Comparison of ENCODE assay signal across 8 cellular contexts in genomic region chr16:72664122-72664479, GRCh38.
DNase-seq lines count a peak whose midpoint lies in the region; ATAC-seq and TF ChIP-seq lines count a peak whose summit lies in the region.

No MANE protein-coding gene starts in this region.

- H3K4me3 Mint-ChIP-seq in Caco-2 (ENCODE audit: unreplicated experiment): peak overlapping the region; percentile 89
- peak overlapping the region; percentile 99 for H3K4me3 Mint-ChIP-seq in osteocyte (ENCODE audit: unreplicated experiment)

- H3K36me3 Mint-ChIP-seq in Caco-2 (ENCODE audit: insufficient read depth, unreplicated experiment) (no peaks in the 10 kb centered on the region), osteocyte (ENCODE audit: unreplicated experiment) (no peaks in the 10 kb centered on the region)

- no peaks in the 10 kb centered on the region for H3K9me3 ChIP-seq in Caco-2
- no peaks in the 10 kb centered on the region for H3K9me3 ChIP-seq in OCI-LY7 (ENCODE audit: low read length)
- H3K9me3 ChIP-seq in endocrine pancreas (ENCODE audit: control insufficient read depth, low read length): no peaks in the 10 kb centered on the region

- TF ChIP-seq CTCF in Caco-2 (IDR thresholded peaks at IDR 0.05; ENCODE audit: insufficient read depth in 1 of 2, low read depth in 1 of 2, low read length in 1 of 2, severe bottlenecking in 1 of 2, unreplicated experiment in 1 of 2) (no peak), OCI-LY7 (conservative IDR thresholded peaks at IDR 0.05; ENCODE audit: low read length) (no peak), osteocyte (IDR thresholded peaks at IDR 0.05) (no peak)

- H3K27ac Mint-ChIP-seq in Caco-2 (ENCODE audit: unreplicated experiment): peak overlapping the region; percentile 96
- peak overlapping the region; percentile 98 for H3K27ac Mint-ChIP-seq in osteocyte (ENCODE audit: unreplicated experiment)

- H3K4me3 ChIP-seq in Caco-2 (ENCODE audit: low read depth, low read length) (peak overlapping the region; percentile 88), OCI-LY7 (ENCODE audit: low read depth, low read length, poor library complexity, severe bottlenecking) (peak overlapping the region; percentile 94), endocrine pancreas (ENCODE audit: control insufficient read depth, insufficient read depth, low read length) (peak overlapping the region; percentile 62)

- H2AFZ ChIP-seq in OCI-LY7 (ENCODE audit: low read length): peak overlapping the region; percentile 94

- peak overlapping the region; percentile 96 for H3K4me2 ChIP-seq in OCI-LY7 (ENCODE audit: low read length)

- H3K79me2 ChIP-seq in OCI-LY7 (ENCODE audit: insufficient read depth, low read depth, low read length): peaks cover 66% of the 10 kb centered on the region

- POLR2A ChIA-PET in Caco-2 (lab: Charles Lee) (no interaction called here), OCI-LY7 (lab: Charles Lee) (interaction anchor here (0.6 to 2.2 kb wide), 8 partner anchors 9 to 1863 kb away, joined by 3 to 15 read pairs (median 7); partner anchors contain the start of gene VAC14)

- H3K9ac ChIP-seq in endocrine pancreas (ENCODE audit: control insufficient read depth, insufficient read depth, low read length): no peak overlapping the region

- DNase-seq in Caco-2: peak in 1 of 2 experiments; percentile 5
- DNase-seq in OCI-LY7 (ENCODE audit: low spot score): no peak
- DNase-seq in osteocyte (ENCODE audit: extremely low spot score, unreplicated experiment): no peak
- no peak for DNase-seq in SHP77 (lab: John Stamatoyannopoulos, UW)
- no peak for DNase-seq in NCI-H1417 treated with DMSO at 0.1 percent for 48 hours (lab: John Stamatoyannopoulos, UW)
- no peak for DNase-seq in GDM1 (lab: John Stamatoyannopoulos, UW)

- H3K4me1 Mint-ChIP-seq in Caco-2 (ENCODE audit: low read depth, unreplicated experiment) (no peaks in the 10 kb centered on the region), osteocyte (ENCODE audit: unreplicated experiment) (peaks cover 7% of the 10 kb centered on the region)

- no peaks in the 10 kb centered on the region for H3K9me3 Mint-ChIP-seq in Caco-2 (ENCODE audit: unreplicated experiment)
- peaks cover 10% of the 10 kb centered on the region for H3K9me3 Mint-ChIP-seq in osteocyte (ENCODE audit: unreplicated experiment)

- H3K27me3 ChIP-seq in Caco-2 (replicated peaks; ENCODE audit: control insufficient read depth, insufficient read depth, low read length) (no peaks in the 10 kb centered on the region), endocrine pancreas (ENCODE audit: control insufficient read depth, insufficient read depth, low read length) (no peaks in the 10 kb centered on the region)

- CTCF ChIA-PET in Caco-2 (lab: Charles Lee) (interaction anchor here (1.4 kb wide), 1 partner anchor 168 kb away, joined by 5 read pairs; no protein-coding TSS in a partner anchor), OCI-LY7 (lab: Charles Lee; ENCODE audit: unreplicated experiment) (interaction anchor here (1.4 kb wide), 1 partner anchor 15 kb away, joined by 3 read pairs; no protein-coding TSS in a partner anchor)

- no peak for ATAC-seq in GM21723 (IDR thresholded peaks at IDR 0.05; ENCODE audit: unreplicated experiment)

- no peaks in the 10 kb centered on the region for H3K4me1 ChIP-seq in Caco-2
- H3K4me1 ChIP-seq in OCI-LY7 (ENCODE audit: insufficient read depth, low read length, poor library complexity, severe bottlenecking): peaks cover 60% of the 10 kb centered on the region
- H3K4me1 ChIP-seq in endocrine pancreas (ENCODE audit: control insufficient read depth, insufficient read depth, low read length): peaks cover 4% of the 10 kb centered on the region

- H3K36me3 ChIP-seq in Caco-2 (ENCODE audit: control insufficient read depth, insufficient read depth, low read length): no peaks in the 10 kb centered on the region
- H3K36me3 ChIP-seq in OCI-LY7 (ENCODE audit: insufficient read depth, low read length): 0 out of 2 replicates have a peak, but pooled peaks cover 6% of the 10 kb centered on the region
- H3K36me3 ChIP-seq in endocrine pancreas (ENCODE audit: control insufficient read depth, insufficient read depth, low read length): no peaks in the 10 kb centered on the region

- H3K27ac ChIP-seq in OCI-LY7 (ENCODE audit: low read depth, low read length, poor library complexity, severe bottlenecking): peak overlapping the region; percentile 84

- BruUV-seq in Caco-2 (replicated peaks; lab: Mats Ljungman, UMichigan) (no TSS peak), OCI-LY7 (replicated peaks; lab: Mats Ljungman, UMichigan) (no TSS peak)

- H4K20me1 ChIP-seq in OCI-LY7 (ENCODE audit: insufficient read depth, low read length): no peaks in the 10 kb centered on the region

- no peaks in the 10 kb centered on the region for H3K27me3 Mint-ChIP-seq in Caco-2 (ENCODE audit: insufficient read depth, unreplicated experiment)
- H3K27me3 Mint-ChIP-seq in osteocyte (ENCODE audit: unreplicated experiment): no peaks in the 10 kb centered on the region

- H3K9me2 ChIP-seq in OCI-LY7 (ENCODE audit: insufficient read depth, low read length): no peaks in the 10 kb centered on the region

- intact Hi-C loops in Caco-2 (cut with micrococcal nuclease; ENCODE audit: unreplicated experiment): loop anchor here (2.0 to 10.0 kb wide), 2 partner anchors 99 to 161 kb away; no protein-coding TSS in a partner anchor
- intact Hi-C loops in OCI-LY7 (cut with micrococcal nuclease; ENCODE audit: unreplicated experiment): no loop called here
